13 cellular contexts compared by ENCODE assay signal in genomic region chr7:131010029-131010705, GRCh38.
DNase-seq lines count a peak whose midpoint lies in the region; ATAC-seq and TF ChIP-seq lines count a peak whose summit lies in the region.
"Had no signal": no experiment of that assay in that cellular context is flagged by ENCODE, and none has a peak within 500 bp of the region (broad histone marks: within the 10 kb centered on the region; RNA-seq: fewer than 3 reads in every experiment).

No MANE protein-coding gene starts in this region.

- TF ChIP-seq CTCF in RWPE1 (conservative IDR thresholded peaks at IDR 0.05; ENCODE audit: low read depth) = no peak
- TF ChIP-seq CTCF in endodermal cell (conservative IDR thresholded peaks at IDR 0.05) = no peak

- H3K9ac ChIP-seq in endodermal cell (ENCODE audit: extremely low read depth, low read length, poor library complexity, severe bottlenecking) = no peak overlapping the region

- no peaks in the 10 kb centered on the region for H3K27me3 Mint-ChIP-seq in T-helper 2 cell treated with Interferon-gamma antibody and Interleukin-4, amounts not matched to agents 5 μg/mL and 100 μg/mL, for 36 hours (ENCODE audit: low read depth)
- H3K27me3 Mint-ChIP-seq in endodermal cell (ENCODE audit: insufficient read depth) = no peaks in the 10 kb centered on the region
- H3K27me3 Mint-ChIP-seq: dendritic cell treated with granulocyte-macrophage colony-stimulating factor and Interleukin-4, amounts not matched to agents 40 ng/mL and 50 ng/mL, for 4 days had no signal

- no peak overlapping the region for H3K4me3 ChIP-seq in endodermal cell (ENCODE audit: low read length)

- POLR2A ChIA-PET in RWPE1 (lab: Yijun Ruan, JAX; ENCODE audit: low non-redundant PET) = no interaction called here

- ATAC-seq in HG03045 (IDR thresholded peaks at IDR 0.05; ENCODE audit: unreplicated experiment) = no peak

- H3K4me3 Mint-ChIP-seq in T-helper 2 cell treated with Interferon-gamma antibody and Interleukin-4, amounts not matched to agents 5 μg/mL and 100 μg/mL, for 36 hours = peak overlapping the region; percentile 76
- H3K4me3 Mint-ChIP-seq in endodermal cell = no peak overlapping the region
- H3K4me3 Mint-ChIP-seq: dendritic cell treated with granulocyte-macrophage colony-stimulating factor and Interleukin-4, amounts not matched to agents 40 ng/mL and 50 ng/mL, for 4 days; nephron progenitor cell had no signal

- peaks cover 75% of the 10 kb centered on the region for H3K4me1 Mint-ChIP-seq in T-helper 2 cell treated with Interferon-gamma antibody and Interleukin-4, amounts not matched to agents 5 μg/mL and 100 μg/mL, for 36 hours (ENCODE audit: low read depth)
- H3K4me1 Mint-ChIP-seq in endodermal cell = peaks cover 5% of the 10 kb centered on the region

- no peaks in the 10 kb centered on the region for H3K27me3 ChIP-seq in endodermal cell (ENCODE audit: control insufficient read depth, insufficient read depth, low read length, poor library complexity, severe bottlenecking)

- H3K9me3 Mint-ChIP-seq in T-helper 2 cell treated with Interferon-gamma antibody and Interleukin-4, amounts not matched to agents 5 μg/mL and 100 μg/mL, for 36 hours = peaks cover 4% of the 10 kb centered on the region
- no peaks in the 10 kb centered on the region for H3K9me3 Mint-ChIP-seq in endodermal cell
- H3K9me3 Mint-ChIP-seq: dendritic cell treated with granulocyte-macrophage colony-stimulating factor and Interleukin-4, amounts not matched to agents 40 ng/mL and 50 ng/mL, for 4 days; nephron progenitor cell had no signal

- H3K27ac Mint-ChIP-seq in T-helper 2 cell treated with Interferon-gamma antibody and Interleukin-4, amounts not matched to agents 5 μg/mL and 100 μg/mL, for 36 hours = peak overlapping the region; percentile 90
- no peak overlapping the region for H3K27ac Mint-ChIP-seq in endodermal cell
- H3K27ac Mint-ChIP-seq: nephron progenitor cell had no signal

- WGBS in endodermal cell (ENCODE audit: insufficient coverage in 1 of 2, insufficient read length in 1 of 2), 2 experiments = 92 to 97% methylated on average over 9 to 12 of the region's 12 CpGs

- H3K27ac ChIP-seq in RWPE1 (peak overlapping the region; percentile 26; the same call in 1 of the 2 replicates), endodermal cell (ENCODE audit: low read depth, low read length) (no peak overlapping the region)

- CTCF ChIA-PET in RWPE1 (lab: Yijun Ruan, JAX) = interaction anchor here (0.6 to 1.2 kb wide), 2 partner anchors 30 to 143 kb away, joined by 3 to 5 read pairs; no protein-coding TSS in a partner anchor

- H3K4me1 ChIP-seq in endodermal cell (ENCODE audit: control insufficient read depth, insufficient read depth, low read length) = no peaks in the 10 kb centered on the region

- H3K9me3 ChIP-seq in endodermal cell (ENCODE audit: control insufficient read depth, low read length) = no peaks in the 10 kb centered on the region

- H3K36me3 ChIP-seq in endodermal cell (ENCODE audit: control insufficient read depth, insufficient read depth, low read length) = no peaks in the 10 kb centered on the region

- DNase-seq in T-helper 2 cell treated with Interferon-gamma antibody and Interleukin-4, amounts not matched to agents 5 μg/mL and 100 μg/mL, for 36 hours (ENCODE audit: low spot score) = no peak
- DNase-seq in T-helper 2 cell (no peak), RWPE1 (ENCODE audit: low spot score) (no peak), endodermal cell (peak; percentile 10), NCI-H2171 (lab: John Stamatoyannopoulos, UW) (no peak)
- DNase-seq in stimulated activated CD8-positive, alpha-beta memory T cell treated with anti-CD3 and anti-CD28 coated beads, Interleukin-4, amount 100 ng/mL, for 48 hours = peak; percentile 34
- DNase-seq in activated effector memory CD4-positive, alpha-beta T cell treated with anti-CD3 and anti-CD28 coated beads, Interleukin-2, amount 50 U/mL, for 16 hours = no peak
- DNase-seq: NCI-H2029; nephron progenitor cell; Right ventricle myocardium superior; stimulated activated CD4-positive, alpha-beta T cell treated with anti-CD3 and anti-CD28 coated beads, Interleukin-4, amount 100 ng/mL, for 4 hours had no signal

- peaks cover 13% of the 10 kb centered on the region for H3K36me3 Mint-ChIP-seq in T-helper 2 cell treated with Interferon-gamma antibody and Interleukin-4, amounts not matched to agents 5 μg/mL and 100 μg/mL, for 36 hours (ENCODE audit: low read depth)
- H3K36me3 Mint-ChIP-seq in endodermal cell (ENCODE audit: low read depth) = no peaks in the 10 kb centered on the region

Comparison
In these comparisons a context has a peak if more than half of its experiments do, and no peak if none do; other contexts are left out.
1. DNase-seq: peak in endodermal cell (single experiment) and stimulated activated CD8-positive, alpha-beta memory T cell treated with anti-CD3 and anti-CD28 coated beads, Interleukin-4, amount 100 ng/mL, for 48 hours (single experiment); none in T-helper 2 cell treated with Interferon-gamma antibody and Interleukin-4, amounts not matched to agents 5 μg/mL and 100 μg/mL, for 36 hours (single experiment), T-helper 2 cell (0 of 5), RWPE1 (single experiment), activated effector memory CD4-positive, alpha-beta T cell treated with anti-CD3 and anti-CD28 coated beads, Interleukin-2, amount 50 U/mL, for 16 hours (single experiment) and NCI-H2171 (single experiment).